14 cellular contexts compared by ENCODE assay signal in genomic region chr18:57430983-57431382, GRCh38.
"Had no signal": no experiment of that assay in that cellular context is flagged by ENCODE, and none has a peak within 500 bp of the region (broad histone marks: within the 10 kb centered on the region; RNA-seq: fewer than 3 reads in every experiment).

No MANE protein-coding gene starts in this region.

- H3K36me3 ChIP-seq: esophagus muscularis mucosa, right atrium auricular region, transverse colon had no signal

- H3K4me3 ChIP-seq: esophagus muscularis mucosa, right atrium auricular region, transverse colon had no signal

- H3K9me3 ChIP-seq: transverse colon had no signal

- DNase-seq: activated B cell treated with CpG ODN at 0.5 μM for 24 hours; activated T-cell treated with anti-CD3 and anti-CD28 coated beads, Interleukin-2, amount 50 U/mL, for 1 hour; amniotic stem cell; left colon; spleen; stimulated activated CD4-positive, alpha-beta T cell treated with anti-CD3 and anti-CD28 coated beads, Interleukin-2, amount 100 ng/mL, for 24 hours; stimulated activated naive CD4-positive, alpha-beta T cell; substantia nigra; transverse colon had no signal

- H3K27ac ChIP-seq: esophagus muscularis mucosa, parathyroid adenoma, right atrium auricular region, spleen, transverse colon had no signal

- H2AFZ ChIP-seq: parathyroid adenoma had no signal

- H3K9ac ChIP-seq: parathyroid adenoma had no signal

- ATAC-seq: activated naive CD4-positive, alpha-beta T cell treated with anti-CD3 and anti-CD28 coated beads, Interleukin-2, amount 50 U/mL, for 72 hours; left colon; SK-N-SH treated with all-trans-retinoic acid at 6 μM for 48 hours had no signal
